Comparison of ENCODE assay signal across 1 cellular context in genomic region chr12:53190108-53190729, GRCh38.
TF ChIP-seq lines count a peak whose summit lies in the region.

No MANE protein-coding gene starts in this region.

TF ChIP-seq in A549, 52 proteins besides CTCF, POLR2A, EP300 and RAD21 (continued from another document):
- TF ChIP-seq, protein P1, sequence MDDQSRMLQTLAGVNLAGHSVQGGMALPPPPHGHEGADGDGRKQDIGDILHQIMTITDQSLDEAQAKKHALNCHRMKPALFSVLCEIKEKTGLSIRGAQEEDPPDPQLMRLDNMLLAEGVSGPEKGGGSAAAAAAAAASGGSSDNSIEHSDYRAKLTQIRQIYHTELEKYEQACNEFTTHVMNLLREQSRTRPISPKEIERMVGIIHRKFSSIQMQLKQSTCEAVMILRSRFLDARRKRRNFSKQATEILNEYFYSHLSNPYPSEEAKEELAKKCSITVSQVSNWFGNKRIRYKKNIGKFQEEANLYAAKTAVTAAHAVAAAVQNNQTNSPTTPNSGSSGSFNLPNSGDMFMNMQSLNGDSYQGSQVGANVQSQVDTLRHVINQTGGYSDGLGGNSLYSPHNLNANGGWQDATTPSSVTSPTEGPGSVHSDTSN (IDR thresholded peaks at IDR 0.05): 0 out of 2 replicates have a peak, but pooled peaks have one; percentile 51
- TF ChIP-seq ZFP36 (IDR thresholded peaks at IDR 0.05; ENCODE audit: borderline replicate concordance, partially characterized antibody) (no peak), SREBF2 (IDR thresholded peaks at IDR 0.05) (no peak), HOXA7 (CRISPR knock-in tag; IDR thresholded peaks at IDR 0.05) (no peak), POLR2AphosphoS2 (conservative IDR thresholded peaks at IDR 0.05; ENCODE audit: low read length) (0 out of 2 replicates have a peak, but pooled peaks have one; percentile 74), FOSL2 (IDR thresholded peaks at IDR 0.05) (no peak), FOSL2 (CRISPR knock-in tag; IDR thresholded peaks at IDR 0.05) (peak; percentile 70; the same call in 1 of the 2 replicates)
- TF ChIP-seq, protein P2, sequence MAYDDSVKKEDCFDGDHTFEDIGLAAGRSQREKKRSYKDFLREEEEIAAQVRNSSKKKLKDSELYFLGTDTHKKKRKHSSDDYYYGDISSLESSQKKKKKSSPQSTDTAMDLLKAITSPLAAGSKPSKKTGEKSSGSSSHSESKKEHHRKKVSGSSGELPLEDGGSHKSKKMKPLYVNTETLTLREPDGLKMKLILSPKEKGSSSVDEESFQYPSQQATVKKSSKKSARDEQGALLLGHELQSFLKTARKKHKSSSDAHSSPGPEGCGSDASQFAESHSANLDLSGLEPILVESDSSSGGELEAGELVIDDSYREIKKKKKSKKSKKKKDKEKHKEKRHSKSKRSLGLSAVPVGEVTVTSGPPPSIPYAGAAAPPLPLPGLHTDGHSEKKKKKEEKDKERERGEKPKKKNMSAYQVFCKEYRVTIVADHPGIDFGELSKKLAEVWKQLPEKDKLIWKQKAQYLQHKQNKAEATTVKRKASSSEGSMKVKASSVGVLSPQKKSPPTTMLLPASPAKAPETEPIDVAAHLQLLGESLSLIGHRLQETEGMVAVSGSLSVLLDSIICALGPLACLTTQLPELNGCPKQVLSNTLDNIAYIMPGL (CRISPR knock-in tag; IDR thresholded peaks at IDR 0.05; ENCODE audit: borderline replicate concordance): no peak
